8 cellular contexts compared by ENCODE assay signal in genomic region chr20:36236786-36237121, GRCh38. TPM values are rescaled to one million over a fixed set of nuclear protein-coding genes. Genes with fewer than 3 reads are reported as not detected.
DNase-seq lines count a peak whose midpoint lies in the region; TF ChIP-seq lines count a peak whose summit lies in the region.

No MANE protein-coding gene starts in this region.

- CTCF ChIA-PET in AG04450 (lab: Charles Lee), result interaction anchor here (0.8 to 1.9 kb wide), 2 partner anchors 34 to 203 kb away, joined by 3 to 6 read pairs; no protein-coding TSS in a partner anchor

- H3K27ac ChIP-seq in AG04450 (ENCODE audit: low read depth, low read length), result peak overlapping the region; percentile 62
- H3K27ac ChIP-seq in cingulate gyrus (ENCODE audit: low read depth, low read length), result peak overlapping the region; percentile 41
- peak overlapping the region; percentile 56 for H3K27ac ChIP-seq in muscle layer of duodenum (ENCODE audit: low read length)

- DNase-seq in AG04450 (ENCODE audit: low read depth, low spot score) (no peak), NCI-H748 (lab: John Stamatoyannopoulos, UW; ENCODE audit: unreplicated experiment) (no peak), SHP77 (lab: John Stamatoyannopoulos, UW) (no peak), NCI-H2227 (lab: John Stamatoyannopoulos, UW; ENCODE audit: unreplicated experiment) (no peak)
- DNase-seq in Jurkat, Clone E6-1 (ENCODE audit: low read depth, low spot score), result no peak
- no peak for DNase-seq in stimulated activated CD4-positive, alpha-beta T cell treated with anti-CD3 and anti-CD28 coated beads, Interleukin-4, amount 100 ng/mL, for 24 hours

- no peaks in the 10 kb centered on the region for H3K27me3 ChIP-seq in AG04450 (ENCODE audit: control insufficient read depth, insufficient read depth, low read length)
- H3K27me3 ChIP-seq in muscle layer of duodenum (ENCODE audit: low read depth, low read length), result no peaks in the 10 kb centered on the region

- H3K9me3 ChIP-seq in AG04450 (ENCODE audit: control insufficient read depth, insufficient read depth, low read length), result peaks cover 3% of the 10 kb centered on the region; the same call in 1 of the 2 replicates
- no peaks in the 10 kb centered on the region for H3K9me3 ChIP-seq in muscle layer of duodenum (ENCODE audit: control insufficient read depth in 1 of 2, low read length in 2 of 2)

- POLR2A ChIA-PET in AG04450 (lab: Yijun Ruan, JAX), result interaction anchor here (1.3 kb wide), 1 partner anchor 139 kb away, joined by 3 read pairs; no protein-coding TSS in a partner anchor

- peaks cover 17 to 21% of the 10 kb centered on the region in 2 donors for H3K36me3 ChIP-seq in muscle layer of duodenum (ENCODE audit: control insufficient read depth in 1 of 2, insufficient read depth in 2 of 2, low read length in 2 of 2)

- H3K4me1 ChIP-seq in muscle layer of duodenum (ENCODE audit: control insufficient read depth in 1 of 2, insufficient read depth in 2 of 2, low read length in 2 of 2), result peaks cover 6 to 19% of the 10 kb centered on the region in 2 donors

- TF ChIP-seq CTCF in AG04450 (IDR thresholded peaks at IDR 0.05; ENCODE audit: low read depth, low read length), result no peak

- H3K4me3 ChIP-seq in AG04450 (ENCODE audit: low read depth, low read length) (peak overlapping the region; percentile 70), muscle layer of duodenum (ENCODE audit: low read depth in 1 of 2, low read length in 2 of 2) (peak overlapping the region; percentile 78 to 95)
- peak overlapping the region; percentile 83 for H3K4me3 ChIP-seq in Jurkat, Clone E6-1 (ENCODE audit: low read length)

RNA-seq across cellular contexts. Expression of gene AAR2, which starts 0.5 kb away (rescaled TPM):
- 25.3 and 33.6 TPM in 2 replicates for polyA plus RNA-seq in AG04450 (2011; rRNA removed)
- 29.8 and 38.4 TPM in 2 replicates for polyA minus RNA-seq in AG04450 (2011; rRNA and poly(A)+ RNA removed)
- 29.1 TPM for polyA plus RNA-seq in Jurkat, Clone E6-1 (2012; ENCODE audit: insufficient read depth, insufficient read length)
